8 cellular contexts compared by ENCODE assay signal in genomic region chr9:38008168-38009034, GRCh38.
A peak's percentile ranks its signal among the peaks of the same experiment; 100 is the strongest.
DNase-seq lines count a peak whose midpoint lies in the region; ATAC-seq, FAIRE-seq and TF ChIP-seq lines count a peak whose summit lies in the region.

No MANE protein-coding gene starts in this region.

- H4K20me1 ChIP-seq in endothelial cell of umbilical vein (replicated peaks; ENCODE audit: control insufficient read depth, extremely low read depth, insufficient read depth, low read length) = no peaks in the 10 kb centered on the region

- H3K27ac Mint-ChIP-seq in T-helper 2 cell treated with Interferon-gamma antibody and Interleukin-4, amounts not matched to agents 5 μg/mL and 100 μg/mL, for 36 hours = peak overlapping the region; percentile 79
- peak overlapping the region; percentile 39 to 69 (median 68) for H3K27ac Mint-ChIP-seq in nephron

- no peaks in the 10 kb centered on the region for H3K9me1 ChIP-seq in endothelial cell of umbilical vein (replicated peaks; ENCODE audit: control insufficient read depth, extremely low read depth, insufficient read depth, low read length)

- H3K79me2 ChIP-seq in endothelial cell of umbilical vein (ENCODE audit: control insufficient read depth, insufficient read depth, low read length) = peaks cover 39% of the 10 kb centered on the region

- H3K4me1 ChIP-seq in endothelial cell of umbilical vein (ENCODE audit: control insufficient read depth, extremely low read depth, insufficient read depth, low read length) (peaks cover 30% of the 10 kb centered on the region), upper lobe of right lung (peaks cover 52% of the 10 kb centered on the region)

- H3K4me3 ChIP-seq in endothelial cell of umbilical vein (replicated peaks in 1 of 3; ENCODE audit: insufficient read depth in 1 of 3, low read depth in 1 of 3, low read length in 3 of 3) (no peak overlapping the region), upper lobe of right lung (no peak overlapping the region)

- peak; percentile 57 for DNase-seq in DMS79 treated with DMSO at 0.1 percent for 48 hours (lab: John Stamatoyannopoulos, UW)
- peak; percentile 76 for DNase-seq in T-helper 2 cell treated with Interferon-gamma antibody and Interleukin-4, amounts not matched to agents 5 μg/mL and 100 μg/mL, for 36 hours (ENCODE audit: low spot score)
- peak; percentile 80 for DNase-seq in endothelial cell of umbilical vein (ENCODE audit: low read depth, low spot score)
- peak; percentile 94 for DNase-seq in upper lobe of right lung
- no peak for DNase-seq in Ammon's horn (ENCODE audit: low spot score)

- H3K36me3 Mint-ChIP-seq in T-helper 2 cell treated with Interferon-gamma antibody and Interleukin-4, amounts not matched to agents 5 μg/mL and 100 μg/mL, for 36 hours (ENCODE audit: low read depth) = no peaks in the 10 kb centered on the region
- H3K36me3 Mint-ChIP-seq in nephron (ENCODE audit: low read depth) = no peaks in the 10 kb centered on the region

- TF ChIP-seq POLR2A in endothelial cell of umbilical vein (IDR thresholded peaks at IDR 0.05; ENCODE audit: low read depth, low read length) = no peak

- H3K9me3 Mint-ChIP-seq in T-helper 2 cell treated with Interferon-gamma antibody and Interleukin-4, amounts not matched to agents 5 μg/mL and 100 μg/mL, for 36 hours = no peaks in the 10 kb centered on the region
- H3K9me3 Mint-ChIP-seq in nephron = no peaks in the 10 kb centered on the region

- peak overlapping the region; percentile 13 for H3K4me2 ChIP-seq in endothelial cell of umbilical vein (ENCODE audit: insufficient read depth, low read length)

- H3K27ac ChIP-seq in endothelial cell of umbilical vein (ENCODE audit: insufficient read depth, low read depth, low read length) (peak overlapping the region; percentile 79), upper lobe of right lung (peak overlapping the region; percentile 72)

- H3K9me3 ChIP-seq in endothelial cell of umbilical vein (replicated peaks; ENCODE audit: control insufficient read depth, insufficient read depth, low read length) = no peaks in the 10 kb centered on the region
- no peaks in the 10 kb centered on the region for H3K9me3 ChIP-seq in upper lobe of right lung

- H3K4me1 Mint-ChIP-seq in T-helper 2 cell treated with Interferon-gamma antibody and Interleukin-4, amounts not matched to agents 5 μg/mL and 100 μg/mL, for 36 hours (ENCODE audit: low read depth) = peaks cover 17% of the 10 kb centered on the region
- H3K4me1 Mint-ChIP-seq in nephron = peaks cover 38% of the 10 kb centered on the region

- no peak for TF ChIP-seq CTCF in endothelial cell of umbilical vein (IDR thresholded peaks at IDR 0.05; ENCODE audit: extremely low read depth in 1 of 2, insufficient read depth in 1 of 2, low read depth in 1 of 2, low read length in 2 of 2)
- no peak for TF ChIP-seq CTCF in nephron (IDR thresholded peaks at IDR 0.05; ENCODE audit: unreplicated experiment in 3 of 3)
- TF ChIP-seq CTCF in upper lobe of right lung (IDR thresholded peaks at IDR 0.05) = no peak

- dilution Hi-C loops in endothelial cell of umbilical vein (cut with MboI; ENCODE audit: extremely low pct_ligation_motif_present, low sequenced_read_pairs) = no loop called here

- peak; percentile 99 for FAIRE-seq in endothelial cell of umbilical vein (lab: Jason Lieb, UNC)

- CTCF ChIA-PET in endothelial cell of umbilical vein (lab: Charles Lee) = interaction anchor here (0.8 to 2.4 kb wide), 13 partner anchors 10 to 95 kb away, joined by 3 to 13 read pairs (median 5); no protein-coding TSS in a partner anchor

- no TSS peak for BruUV-seq in endothelial cell of umbilical vein (replicated peaks; lab: Mats Ljungman, UMichigan)

- no peaks in the 10 kb centered on the region for H3K27me3 Mint-ChIP-seq in T-helper 2 cell treated with Interferon-gamma antibody and Interleukin-4, amounts not matched to agents 5 μg/mL and 100 μg/mL, for 36 hours (ENCODE audit: low read depth)
- no peaks in the 10 kb centered on the region for H3K27me3 Mint-ChIP-seq in nephron (ENCODE audit: low read depth)

- H3K9ac ChIP-seq in endothelial cell of umbilical vein (replicated peaks; ENCODE audit: extremely low read depth, insufficient read depth, low read length) = peak overlapping the region; percentile 14

- H3K4me3 Mint-ChIP-seq in T-helper 2 cell treated with Interferon-gamma antibody and Interleukin-4, amounts not matched to agents 5 μg/mL and 100 μg/mL, for 36 hours = peak overlapping the region; percentile 42
- H3K4me3 Mint-ChIP-seq in nephron = no peak overlapping the region

- peaks cover 0 to 3% of the 10 kb centered on the region in 2 experiments for H3K36me3 ChIP-seq in endothelial cell of umbilical vein (ENCODE audit: control insufficient read depth in 2 of 2, extremely low read depth in 1 of 2, insufficient read depth in 2 of 2, low read length in 2 of 2)
- H3K36me3 ChIP-seq in upper lobe of right lung = no peaks in the 10 kb centered on the region

- no peaks in the 10 kb centered on the region for H3K27me3 ChIP-seq in endothelial cell of umbilical vein (ENCODE audit: control insufficient read depth in 2 of 2, insufficient read depth in 2 of 2, low read length in 2 of 2)
- H3K27me3 ChIP-seq in upper lobe of right lung = no peaks in the 10 kb centered on the region

- intact Hi-C loops in endothelial cell of umbilical vein (cut with micrococcal nuclease) = loop anchor here (1.0 to 5.0 kb wide), 7 partner anchors 10 to 92 kb away; partner anchors contain the start of gene SHB
- intact Hi-C loops in upper lobe of right lung (cut with DNase I) = no loop called here

- POLR2A ChIA-PET in endothelial cell of umbilical vein (lab: Charles Lee) = interaction anchor here (1.0 kb wide), 1 partner anchor 18 kb away, joined by 3 read pairs; no protein-coding TSS in a partner anchor

- no peak overlapping the region for H2AFZ ChIP-seq in endothelial cell of umbilical vein (ENCODE audit: low read depth, low read length)

- ATAC-seq in GM21360 (IDR thresholded peaks at IDR 0.05; ENCODE audit: unreplicated experiment) = peak; percentile 82
- ATAC-seq in HG03565 (IDR thresholded peaks at IDR 0.05; ENCODE audit: unreplicated experiment) = peak; percentile 73
- peak; percentile 86 for ATAC-seq in upper lobe of right lung

TF ChIP-seq in endothelial cell of umbilical vein, 7 proteins besides CTCF, POLR2A, EP300 and RAD21:
- TF ChIP-seq JUN (IDR thresholded peaks at IDR 0.05; ENCODE audit: borderline replicate concordance, insufficient read depth, insufficient read length, low read depth) = peak; percentile 79
- peak; percentile 78 for TF ChIP-seq FOS (IDR thresholded peaks at IDR 0.05; ENCODE audit: borderline replicate concordance, insufficient read depth, low read length)
- TF ChIP-seq MYC (IDR thresholded peaks at IDR 0.05; ENCODE audit: low read depth, low read length) = no peak
- no peak for TF ChIP-seq GATA2 (IDR thresholded peaks at IDR 0.05; ENCODE audit: insufficient read depth, insufficient read length, low read depth, low read length)
- peak; percentile 15 for TF ChIP-seq POLR2AphosphoS5 (IDR thresholded peaks at IDR 0.05; ENCODE audit: insufficient read depth, low read depth, low read length)
- no peak for TF ChIP-seq MAX (IDR thresholded peaks at IDR 0.05; ENCODE audit: insufficient read depth, insufficient read length)
- no peak for TF ChIP-seq EZH2 (IDR thresholded peaks at IDR 0.05; ENCODE audit: borderline replicate concordance, low read depth, low read length, severe bottlenecking)
TF ChIP-seq in endothelial cell of umbilical vein: peak in this region for 3.
